ENCODE assay signal across 15 cellular contexts in the genomic region with DNA sequence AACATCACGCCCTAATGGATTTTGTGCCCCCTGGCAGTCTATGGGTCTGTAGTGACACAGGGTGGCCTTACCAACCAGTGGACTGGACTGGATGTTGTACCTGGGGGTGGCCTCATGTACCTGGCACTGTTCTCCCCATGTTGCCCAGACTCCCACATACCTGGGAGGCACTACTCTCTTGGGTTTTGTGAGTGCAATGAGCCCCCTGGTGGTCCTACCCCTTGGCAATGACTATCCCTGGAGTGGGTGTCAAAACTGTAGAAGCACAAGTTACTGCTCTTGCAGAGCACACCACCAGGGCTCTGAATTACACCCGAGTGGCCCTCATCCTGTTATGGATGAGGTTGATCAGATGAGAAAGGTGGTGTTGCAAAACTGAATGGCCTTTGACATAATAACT. TPM values are rescaled to one million over a fixed set of nuclear protein-coding genes. Genes with fewer than 3 reads are reported as not detected.
DNase-seq lines count a peak whose midpoint lies in the region; ATAC-seq and TF ChIP-seq lines count a peak whose summit lies in the region.
"Had no signal": no experiment of that assay in that cellular context is flagged by ENCODE, and none has a peak within 500 bp of the region (broad histone marks: within the 10 kb centered on the region; RNA-seq: fewer than 3 reads in every experiment).

No MANE protein-coding gene starts in this region.

- H3K27ac ChIP-seq in BLaER1 treated with 17β-estradiol and CSF1 and Interleukin-3, amounts not matched to agents 10 nM and 100 nM = peak overlapping the region in 7 of 11 experiments; percentile 89 to 99 (median 95); a peak in 13 of 22 replicates
- H3K27ac ChIP-seq in HL-60 (replicated peaks) = peak overlapping the region; percentile 33; the same call in 1 of the 2 replicates
- no peak overlapping the region for H3K27ac ChIP-seq in neuronal stem cell (replicated peaks; ENCODE audit: low read length)
- H3K27ac ChIP-seq: C4-2B had no signal

- H3K14ac ChIP-seq in neuronal stem cell (ENCODE audit: low read length) = peak overlapping the region; percentile 42

- H4K20me1 ChIP-seq in BLaER1 treated with 17β-estradiol and CSF1 and Interleukin-3, amounts not matched to agents 10 nM and 100 nM = no peaks in the 10 kb centered on the region

- DNase-seq in HL-60 (ENCODE audit: low read depth in 1 of 2, low spot score in 1 of 2) (no peak), choroid plexus epithelial cell (ENCODE audit: low read depth) (no peak), neuronal stem cell (ENCODE audit: low spot score) (no peak)
- DNase-seq in activated CD4-positive, alpha-beta T cell treated with anti-CD3 and anti-CD28 coated beads, Interleukin-2, amount 50 U/mL, for 4 hours = no peak
- no peak for DNase-seq in activated naive CD4-positive, alpha-beta T cell treated with anti-CD3 and anti-CD28 coated beads, Interleukin-2, amount 50 U/mL, for 72 hours (ENCODE audit: low spot score in 2 of 2)
- DNase-seq: 8988T; CD4-positive, alpha-beta memory T cell; DMS153; DMS79 treated with DMSO at 0.1 percent for 48 hours; EL; H7 had no signal

- H3K4me3 ChIP-seq in BLaER1 treated with 17β-estradiol and CSF1 and Interleukin-3, amounts not matched to agents 10 nM and 100 nM = peak overlapping the region in 4 of 10 experiments; percentile 24 to 31 (median 28); a peak in 5 of 20 replicates
- H3K4me3 ChIP-seq in HL-60 (replicated peaks; ENCODE audit: insufficient read depth, low read length) = no peak overlapping the region
- no peak overlapping the region for H3K4me3 ChIP-seq in choroid plexus epithelial cell (ENCODE audit: low read depth, low read length)
- H3K4me3 ChIP-seq in neuronal stem cell (ENCODE audit: low read length in 2 of 2) = no peak overlapping the region

- no peak overlapping the region for H2AFZ ChIP-seq in neuronal stem cell (ENCODE audit: low read length)

- peak overlapping the region; percentile 79 to 94 (median 88); a peak in 21 of 22 replicates for H3K4me2 ChIP-seq in BLaER1 treated with 17β-estradiol and CSF1 and Interleukin-3, amounts not matched to agents 10 nM and 100 nM
- no peak overlapping the region for H3K4me2 ChIP-seq in neuronal stem cell (ENCODE audit: insufficient read depth, low read length, poor library complexity, severe bottlenecking)

- peak overlapping the region in 1 of 11 experiments; percentile 16; a peak in 1 of 22 replicates for H3K9ac ChIP-seq in BLaER1 treated with 17β-estradiol and CSF1 and Interleukin-3, amounts not matched to agents 10 nM and 100 nM
- no peak overlapping the region for H3K9ac ChIP-seq in neuronal stem cell (ENCODE audit: low read depth, low read length, poor library complexity)

- H2BK5ac ChIP-seq in neuronal stem cell (ENCODE audit: low read length) = no peak overlapping the region

- WGBS in neuronal stem cell (ENCODE audit: extremely low coverage in 2 of 2, insufficient read length in 2 of 2, insufficient replicate concordance in 1 of 2), 2 donors = no CpG with 5 or more reads among the region's 2 CpGs

- no peak overlapping the region for H3K18ac ChIP-seq in neuronal stem cell (ENCODE audit: low read length)

- H2BK12ac ChIP-seq in neuronal stem cell (ENCODE audit: low read length) = no peak overlapping the region

- H2BK15ac ChIP-seq in neuronal stem cell (ENCODE audit: low read length) = no peak overlapping the region

- H3K36me3 Mint-ChIP-seq in activated naive CD4-positive, alpha-beta T cell treated with anti-CD3 and anti-CD28 coated beads, Interleukin-2, amount 50 U/mL, for 72 hours = peaks cover 0 to 7% of the 10 kb centered on the region in 2 donors
- H3K36me3 Mint-ChIP-seq: CD4-positive, alpha-beta memory T cell had no signal

- no peak overlapping the region for H2BK120ac ChIP-seq in neuronal stem cell (ENCODE audit: low read depth, low read length)

- H3K36me3 ChIP-seq in BLaER1 treated with 17β-estradiol and CSF1 and Interleukin-3, amounts not matched to agents 10 nM and 100 nM = peaks cover 0 to 39% (median 10%) of the 10 kb centered on the region in 11 experiments; a peak in 7 of 22 replicates
- H3K36me3 ChIP-seq in neuronal stem cell (replicated peaks in 1 of 2; ENCODE audit: control insufficient read depth in 2 of 2, insufficient read depth in 2 of 2, low read length in 2 of 2) = no peaks in the 10 kb centered on the region

- H3K9me3 Mint-ChIP-seq in activated naive CD4-positive, alpha-beta T cell treated with anti-CD3 and anti-CD28 coated beads, Interleukin-2, amount 50 U/mL, for 72 hours = peaks cover 0 to 7% of the 10 kb centered on the region in 2 donors

- H3K23ac ChIP-seq in neuronal stem cell (ENCODE audit: low read depth, low read length, poor library complexity) = no peak overlapping the region

- H4K91ac ChIP-seq in neuronal stem cell (ENCODE audit: low read depth, low read length, poor library complexity) = no peak overlapping the region

- H2AK5ac ChIP-seq in neuronal stem cell (ENCODE audit: low read depth, low read length) = no peak overlapping the region

- H3K27ac Mint-ChIP-seq in activated naive CD4-positive, alpha-beta T cell treated with anti-CD3 and anti-CD28 coated beads, Interleukin-2, amount 50 U/mL, for 72 hours = no peak overlapping the region
- H3K27ac Mint-ChIP-seq: CD4-positive, alpha-beta memory T cell had no signal

- TF ChIP-seq CTCF in HL-60 (IDR thresholded peaks at IDR 0.05; ENCODE audit: insufficient read depth, low read length) (no peak), choroid plexus epithelial cell (conservative IDR thresholded peaks at IDR 0.05; ENCODE audit: low read depth, low read length) (peak; percentile 3)

- H3K79me1 ChIP-seq in neuronal stem cell (ENCODE audit: low read depth, low read length) = no peaks in the 10 kb centered on the region

- H4K8ac ChIP-seq in neuronal stem cell (ENCODE audit: low read depth, low read length) = no peak overlapping the region

- peaks cover 47 to 60% (median 53%) of the 10 kb centered on the region in 10 experiments for H3K4me1 ChIP-seq in BLaER1 treated with 17β-estradiol and CSF1 and Interleukin-3, amounts not matched to agents 10 nM and 100 nM
- H3K4me1 ChIP-seq in neuronal stem cell (ENCODE audit: control insufficient read depth in 2 of 2, insufficient read depth in 1 of 2, low read depth in 1 of 2, low read length in 2 of 2) = peaks cover 0 to 2% of the 10 kb centered on the region in 2 donors

- no peak for ATAC-seq in GM21529 (IDR thresholded peaks at IDR 0.05; ENCODE audit: unreplicated experiment)
- ATAC-seq in GM21526 (IDR thresholded peaks at IDR 0.05; ENCODE audit: low FRiP score, unreplicated experiment) = no peak
- ATAC-seq in activated naive CD4-positive, alpha-beta T cell treated with anti-CD3 and anti-CD28 coated beads, Interleukin-2, amount 50 U/mL, for 72 hours = no peak

- H3K9me3 ChIP-seq in BLaER1 treated with 17β-estradiol and CSF1 and Interleukin-3, amounts not matched to agents 10 nM and 100 nM (replicated peaks in 1 of 11) = peaks cover 42 to 62% (median 59%) of the 10 kb centered on the region in 11 experiments
- peaks cover 11 to 15% of the 10 kb centered on the region in 2 donors for H3K9me3 ChIP-seq in neuronal stem cell (replicated peaks in 1 of 2; ENCODE audit: control insufficient read depth in 2 of 2, insufficient read depth in 1 of 2, low read depth in 1 of 2, low read length in 2 of 2)

- no peaks in the 10 kb centered on the region for H3K27me3 ChIP-seq in BLaER1 treated with 17β-estradiol and CSF1 and Interleukin-3, amounts not matched to agents 10 nM and 100 nM
- H3K27me3 ChIP-seq in HL-60 (ENCODE audit: insufficient read depth, poor library complexity, severe bottlenecking) = no peaks in the 10 kb centered on the region
- H3K27me3 ChIP-seq in neuronal stem cell (ENCODE audit: control insufficient read depth in 3 of 3, insufficient read depth in 3 of 3, low read depth in 1 of 3, low read length in 3 of 3) = peaks cover 0 to 3% (median 0%) of the 10 kb centered on the region in 3 experiments

- H3K4ac ChIP-seq in neuronal stem cell (ENCODE audit: low read length) = no peak overlapping the region

RNA-seq across cellular contexts. Expression of a gene that starts 57.8 kb away (rescaled TPM):
- 4.0 TPM for polyA plus RNA-seq in neuronal stem cell (2013, experiment 1 of 2)
- 4.0 TPM for polyA plus RNA-seq in neuronal stem cell (2013, experiment 2 of 2)
- total RNA-seq in activated naive CD4-positive, alpha-beta T cell treated with anti-CD3 and anti-CD28 coated beads, Interleukin-2, amount 50 U/mL, for 72 hours = under 1 TPM; 0.31 to 0.61 TPM
